9 cellular contexts compared by ENCODE assay signal in the genomic region with DNA sequence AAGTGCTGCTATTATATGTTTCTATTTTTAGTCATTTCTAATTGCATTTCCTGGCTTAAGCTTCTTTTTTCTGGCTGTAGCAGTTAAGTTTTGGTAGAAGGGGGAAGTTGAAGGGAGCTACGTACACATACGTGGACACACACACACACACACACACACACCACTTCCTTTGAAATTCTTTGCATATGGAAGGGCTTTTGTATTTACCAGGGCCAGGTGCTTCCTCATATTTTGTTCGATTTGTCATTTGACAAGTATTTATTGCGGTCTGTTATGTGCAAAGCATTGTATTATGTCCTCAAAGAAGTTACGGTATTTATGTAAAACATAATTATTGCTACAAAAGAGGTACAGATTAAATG.
DNase-seq lines count a peak whose midpoint lies in the region; ATAC-seq, FAIRE-seq and TF ChIP-seq lines count a peak whose summit lies in the region.
"Had no signal": no experiment of that assay in that cellular context is flagged by ENCODE, and none has a peak within 500 bp of the region (broad histone marks: within the 10 kb centered on the region; RNA-seq: fewer than 3 reads in every experiment).

No MANE protein-coding gene starts in this region.

- H3K4me3 ChIP-seq in DOHH2 (ENCODE audit: low read length) (peak overlapping the region; percentile 36), muscle layer of colon (ENCODE audit: low read depth in 1 of 2, low read length in 2 of 2) (no peak overlapping the region), kidney (ENCODE audit: low read length in 2 of 2) (no peak overlapping the region)

- no peak overlapping the region for H3K4me3 Mint-ChIP-seq in MCF 10A (ENCODE audit: unreplicated experiment)

- peaks cover 81% of the 10 kb centered on the region for H3K36me3 ChIP-seq in DOHH2 (ENCODE audit: control insufficient read depth, low read length)
- no peaks in the 10 kb centered on the region for H3K36me3 ChIP-seq in muscle layer of colon (ENCODE audit: insufficient read depth, low read length)
- H3K36me3 ChIP-seq in kidney (ENCODE audit: control insufficient read depth in 1 of 2, insufficient read depth in 2 of 2, low read length in 2 of 2) = peaks cover 0 to 23% of the 10 kb centered on the region in 2 donors
- H3K36me3 ChIP-seq: WERI-Rb-1 had no signal

- FAIRE-seq in kidney (lab: Jason Lieb, UNC) = no peak

- TF ChIP-seq CTCF in DOHH2 (IDR thresholded peaks at IDR 0.05; ENCODE audit: low read depth, low read length, poor library complexity, severe bottlenecking) (no peak), MCF 10A (IDR thresholded peaks at IDR 0.05; ENCODE audit: unreplicated experiment) (no peak), kidney (IDR thresholded peaks at IDR 0.05; ENCODE audit: borderline replicate concordance, extremely low read depth, insufficient read depth) (no peak)

- POLR2A ChIA-PET in MCF 10A (lab: Yijun Ruan, JAX) = interaction anchor here (0.7 to 5.2 kb wide), 10 partner anchors 8 to 72 kb away, joined by 3 to 41 read pairs (median 6); no protein-coding TSS in a partner anchor

- DNase-seq in NCI-H146 (lab: John Stamatoyannopoulos, UW) = peak; percentile 93
- DNase-seq in MCF 10A (ENCODE audit: unreplicated experiment) = no peak
- DNase-seq in kidney = no peak
- DNase-seq in AG20443 (ENCODE audit: low spot score) = no peak
- DNase-seq: WERI-Rb-1 had no signal

- BruUV-seq in MCF 10A (replicated peaks; lab: Mats Ljungman, UMichigan) = no TSS peak

- H3K9ac ChIP-seq in muscle layer of colon (ENCODE audit: low read length) (no peak overlapping the region), kidney (ENCODE audit: low read length in 2 of 2) (no peak overlapping the region)

- H3K79me2 ChIP-seq in DOHH2 (ENCODE audit: control insufficient read depth, low read length) = peaks cover 3% of the 10 kb centered on the region

- H3K9me2 ChIP-seq in DOHH2 (replicated peaks; ENCODE audit: control insufficient read depth, low read length) = no peaks in the 10 kb centered on the region

- H3F3A ChIP-seq in DOHH2 (ENCODE audit: control insufficient read depth, insufficient read depth) = peaks cover 2% of the 10 kb centered on the region; the same call in 1 of the 2 replicates

- peaks cover 82% of the 10 kb centered on the region for H3K36me3 Mint-ChIP-seq in MCF 10A (ENCODE audit: insufficient read depth, unreplicated experiment)

- peaks cover 34% of the 10 kb centered on the region for H3K4me1 ChIP-seq in DOHH2 (ENCODE audit: control insufficient read depth, low read length)
- H3K4me1 ChIP-seq in muscle layer of colon (ENCODE audit: insufficient read depth, low read length) = peaks cover 6% of the 10 kb centered on the region
- H3K4me1 ChIP-seq in kidney (ENCODE audit: control insufficient read depth in 1 of 2, insufficient read depth in 1 of 2, low read depth in 1 of 2, low read length in 2 of 2) = no peaks in the 10 kb centered on the region

- no peaks in the 10 kb centered on the region for H3K9me3 Mint-ChIP-seq in MCF 10A (ENCODE audit: unreplicated experiment)

- no peaks in the 10 kb centered on the region for H4K20me1 ChIP-seq in DOHH2 (ENCODE audit: control insufficient read depth, insufficient read depth, low read depth, low read length)

- peak overlapping the region; percentile 57 for H3K27ac ChIP-seq in DOHH2 (ENCODE audit: low read depth, low read length)
- H3K27ac ChIP-seq in muscle layer of colon (ENCODE audit: low read depth, low read length) = peak overlapping the region; percentile 34
- no peak overlapping the region for H3K27ac ChIP-seq in kidney (ENCODE audit: low read depth in 2 of 2, low read length in 2 of 2)
- H3K27ac ChIP-seq: WERI-Rb-1 had no signal

- intact Hi-C loops in MCF 10A (cut with micrococcal nuclease) = no loop called here
- intact Hi-C loops in kidney (cut with DNase I) = no loop called here

- peak overlapping the region; percentile 66 for H3K4me2 ChIP-seq in DOHH2 (ENCODE audit: low read length)

- ATAC-seq in GM21619 (IDR thresholded peaks at IDR 0.05; ENCODE audit: unreplicated experiment) (no peak), HG03039 (IDR thresholded peaks at IDR 0.05; ENCODE audit: unreplicated experiment) (no peak)

- H3K9me3 ChIP-seq in DOHH2 (ENCODE audit: control insufficient read depth, insufficient read depth, low read length) = no peaks in the 10 kb centered on the region
- H3K9me3 ChIP-seq in muscle layer of colon (ENCODE audit: low read length) = no peaks in the 10 kb centered on the region
- no peaks in the 10 kb centered on the region for H3K9me3 ChIP-seq in kidney (ENCODE audit: control insufficient read depth in 1 of 2, low read length in 2 of 2)

- H3K27me3 Mint-ChIP-seq in MCF 10A (ENCODE audit: insufficient read depth, unreplicated experiment) = no peaks in the 10 kb centered on the region

- CTCF ChIA-PET in MCF 10A (lab: Yijun Ruan, JAX) = interaction anchor here (0.5 to 1.8 kb wide), 10 partner anchors 10 to 441 kb away, joined by 3 to 4 read pairs (median 3); no protein-coding TSS in a partner anchor

- H3K27me3 ChIP-seq in DOHH2 (ENCODE audit: control insufficient read depth, low read length) = no peaks in the 10 kb centered on the region
- H3K27me3 ChIP-seq in muscle layer of colon (ENCODE audit: control insufficient read depth in 1 of 2, insufficient read depth in 2 of 2, low read length in 2 of 2) = no peaks in the 10 kb centered on the region

- H3K27ac Mint-ChIP-seq in MCF 10A (ENCODE audit: low read depth, unreplicated experiment) = peak overlapping the region; percentile 88

- H3K4me1 Mint-ChIP-seq in MCF 10A (ENCODE audit: insufficient read depth, unreplicated experiment) = peaks cover 23% of the 10 kb centered on the region

Comparison
In these comparisons a context has a peak if more than half of its experiments do, and no peak if none do; other contexts are left out.
1. H3K27ac ChIP-seq: peak in DOHH2 (single experiment) and muscle layer of colon (single experiment); none in kidney (0 of 2).